Comparison of ENCODE assay signal across 8 cellular contexts in genomic region chr1:160069460-160070231, GRCh38. TPM values are rescaled to one million over a fixed set of nuclear protein-coding genes. Genes with fewer than 3 reads are reported as not detected.
A peak's percentile ranks its signal among the peaks of the same experiment; 100 is the strongest.
DNase-seq lines count a peak whose midpoint lies in the region; ATAC-seq and TF ChIP-seq lines count a peak whose summit lies in the region.

Gene KCNJ10, minus strand, starts transcription at chr1:160070160. Its CDS starts 27,628 bp downstream, at chr1:160042532.

- no peaks in the 10 kb centered on the region for H3K36me3 Mint-ChIP-seq in HFFc6 (ENCODE audit: low read depth)
- H3K36me3 Mint-ChIP-seq in activated T-helper 2 cell treated with anti-CD3 and anti-CD28 coated beads, Interferon-gamma antibody, Interleukin-2, Interleukin-4, amounts not matched to agents 10 μg/mL and 5 μg/mL and 100 μg/mL, durations not matched to agents 14 hours and 24 hours and 36 hours (ENCODE audit: low read depth), result no peaks in the 10 kb centered on the region
- H3K36me3 Mint-ChIP-seq in stimulated activated effector memory CD8-positive, alpha-beta T cell treated with anti-CD3 and anti-CD28 coated beads, Interleukin-12 subunit alpha, Interleukin-12 subunit beta, amount 100 ng/mL, for 72 hours, result no peaks in the 10 kb centered on the region

- no peak for TF ChIP-seq CTCF in HFFc6 (IDR thresholded peaks at IDR 0.05)

- H3K9me3 Mint-ChIP-seq in HFFc6, result no peaks in the 10 kb centered on the region
- H3K9me3 Mint-ChIP-seq in activated T-helper 2 cell treated with anti-CD3 and anti-CD28 coated beads, Interferon-gamma antibody, Interleukin-2, Interleukin-4, amounts not matched to agents 10 μg/mL and 5 μg/mL and 100 μg/mL, durations not matched to agents 14 hours and 24 hours and 36 hours, result no peaks in the 10 kb centered on the region
- no peaks in the 10 kb centered on the region for H3K9me3 Mint-ChIP-seq in stimulated activated effector memory CD8-positive, alpha-beta T cell treated with anti-CD3 and anti-CD28 coated beads, Interleukin-12 subunit alpha, Interleukin-12 subunit beta, amount 100 ng/mL, for 72 hours

- no peak within 1 kb of the TSS for H3K27ac Mint-ChIP-seq in HFFc6
- no peak within 1 kb of the TSS for H3K27ac Mint-ChIP-seq in activated T-helper 2 cell treated with anti-CD3 and anti-CD28 coated beads, Interferon-gamma antibody, Interleukin-2, Interleukin-4, amounts not matched to agents 10 μg/mL and 5 μg/mL and 100 μg/mL, durations not matched to agents 14 hours and 24 hours and 36 hours
- no peak within 1 kb of the TSS for H3K27ac Mint-ChIP-seq in stimulated activated effector memory CD8-positive, alpha-beta T cell treated with anti-CD3 and anti-CD28 coated beads, Interleukin-12 subunit alpha, Interleukin-12 subunit beta, amount 100 ng/mL, for 72 hours

- H3K27me3 Mint-ChIP-seq in HFFc6 (ENCODE audit: insufficient read depth), result peaks cover 59% of the 10 kb centered on the region
- H3K27me3 Mint-ChIP-seq in activated T-helper 2 cell treated with anti-CD3 and anti-CD28 coated beads, Interferon-gamma antibody, Interleukin-2, Interleukin-4, amounts not matched to agents 10 μg/mL and 5 μg/mL and 100 μg/mL, durations not matched to agents 14 hours and 24 hours and 36 hours (ENCODE audit: low read depth), result peaks cover 36% of the 10 kb centered on the region

- peak within 1 kb of the TSS; percentile 84 for H3K4me3 Mint-ChIP-seq in HFFc6
- peak within 1 kb of the TSS; percentile 77 for H3K4me3 Mint-ChIP-seq in activated T-helper 2 cell treated with anti-CD3 and anti-CD28 coated beads, Interferon-gamma antibody, Interleukin-2, Interleukin-4, amounts not matched to agents 10 μg/mL and 5 μg/mL and 100 μg/mL, durations not matched to agents 14 hours and 24 hours and 36 hours (ENCODE audit: low read depth)
- peak within 1 kb of the TSS; percentile 74 for H3K4me3 Mint-ChIP-seq in stimulated activated effector memory CD8-positive, alpha-beta T cell treated with anti-CD3 and anti-CD28 coated beads, Interleukin-12 subunit alpha, Interleukin-12 subunit beta, amount 100 ng/mL, for 72 hours

- ATAC-seq in stimulated activated effector memory CD8-positive, alpha-beta T cell treated with anti-CD3 and anti-CD28 coated beads, Interleukin-12 subunit alpha, Interleukin-12 subunit beta, amount 100 ng/mL, for 72 hours, result no peak
- no peak for ATAC-seq in GM18520 (IDR thresholded peaks at IDR 0.05; ENCODE audit: unreplicated experiment)

- peak within 1 kb of the TSS; percentile 74 for H3K4me3 ChIP-seq in iPS-18c (ENCODE audit: insufficient read depth, low read depth, low read length)

- peaks cover 3% of the 10 kb centered on the region for H3K9me3 ChIP-seq in iPS-18c (ENCODE audit: control insufficient read depth, insufficient read depth, low read length)

- intact Hi-C loops in activated T-helper 2 cell treated with anti-CD3 and anti-CD28 coated beads, Interferon-gamma antibody, Interleukin-2, Interleukin-4, amounts not matched to agents 10 μg/mL and 5 μg/mL and 100 μg/mL, durations not matched to agents 14 hours and 24 hours and 36 hours (cut with micrococcal nuclease), result loop anchor here (1.0 to 5.0 kb wide), 2 partner anchors 9 to 37 kb away; partner anchors contain the start of gene PIGM

- no peak for DNase-seq in HFFc6
- no peak for DNase-seq in activated T-helper 2 cell treated with anti-CD3 and anti-CD28 coated beads, Interferon-gamma antibody, Interleukin-2, Interleukin-4, amounts not matched to agents 10 μg/mL and 5 μg/mL and 100 μg/mL, durations not matched to agents 14 hours and 24 hours and 36 hours (ENCODE audit: low spot score)
- DNase-seq in stimulated activated effector memory CD8-positive, alpha-beta T cell treated with anti-CD3 and anti-CD28 coated beads, Interleukin-12 subunit alpha, Interleukin-12 subunit beta, amount 100 ng/mL, for 72 hours (ENCODE audit: low spot score in 2 of 2), result no peak
- DNase-seq in effector CD4-positive, alpha-beta T cell, result no peak
- DNase-seq in HT-29 (ENCODE audit: low spot score), result no peak
- DNase-seq in HCEC 1CT, result no peak

- H3K4me1 Mint-ChIP-seq in HFFc6 (ENCODE audit: low read depth), result peaks cover 6% of the 10 kb centered on the region; the same call in 1 of the 2 replicates
- H3K4me1 Mint-ChIP-seq in activated T-helper 2 cell treated with anti-CD3 and anti-CD28 coated beads, Interferon-gamma antibody, Interleukin-2, Interleukin-4, amounts not matched to agents 10 μg/mL and 5 μg/mL and 100 μg/mL, durations not matched to agents 14 hours and 24 hours and 36 hours (ENCODE audit: low read depth), result peaks cover 18% of the 10 kb centered on the region
- peaks cover 25% of the 10 kb centered on the region for H3K4me1 Mint-ChIP-seq in stimulated activated effector memory CD8-positive, alpha-beta T cell treated with anti-CD3 and anti-CD28 coated beads, Interleukin-12 subunit alpha, Interleukin-12 subunit beta, amount 100 ng/mL, for 72 hours

RNA-seq across cellular contexts. Expression of gene KCNJ10, which starts in this region (rescaled TPM):
- not detected for total RNA-seq in HFFc6 (2021; fragmentation: NEBNext Ultra II Directional; extraction: Animal tissue kit (Norgen Biotek cat#: 25700))
- total RNA-seq in activated T-helper 2 cell treated with anti-CD3 and anti-CD28 coated beads, Interferon-gamma antibody, Interleukin-2, Interleukin-4, amounts not matched to agents 10 μg/mL and 5 μg/mL and 100 μg/mL, durations not matched to agents 14 hours and 24 hours and 36 hours, result 0.11 TPM in 1 of 2 replicates, not detected in the other
- total RNA-seq in HT-29 (2014; rRNA removed; shearing (Covaris generic)), result not detected in 2 replicates
